ENCODE assay signal across 1 cellular context in the genomic region with DNA sequence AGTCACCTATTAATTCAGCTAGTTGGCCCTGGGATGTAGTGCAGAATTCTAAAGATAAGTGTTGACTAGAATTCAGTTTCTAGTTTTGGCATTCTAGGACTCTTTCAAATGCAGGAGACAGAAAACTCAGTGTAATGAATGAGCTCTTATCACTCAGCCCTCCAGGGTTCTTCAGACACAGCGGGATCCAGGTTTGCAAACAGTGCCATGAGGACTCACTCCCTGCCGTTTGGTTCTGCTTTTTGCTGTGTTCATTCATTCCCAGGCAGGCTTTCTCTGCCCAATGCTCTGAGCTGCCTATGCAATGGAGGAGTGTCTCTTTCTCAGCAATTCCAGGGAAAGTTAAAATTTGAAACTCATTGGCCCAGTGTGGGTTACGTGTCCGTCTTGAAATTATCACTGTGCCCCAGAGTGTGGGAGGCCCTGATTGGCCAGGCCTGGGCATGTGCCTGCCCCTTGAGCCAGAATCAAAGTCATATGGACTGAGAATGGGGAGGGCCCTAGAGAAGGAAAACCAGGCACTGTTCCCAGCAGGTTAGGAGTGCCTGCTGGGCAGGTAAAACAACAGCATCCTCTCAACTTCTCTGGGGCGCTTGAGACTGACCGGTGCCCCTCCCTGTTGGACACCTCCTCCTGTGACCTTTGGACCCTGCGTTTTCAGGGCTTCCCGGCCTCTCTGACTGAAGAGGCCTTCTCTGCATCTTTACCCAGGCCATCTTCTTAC.
TF ChIP-seq lines count a peak whose summit lies in the region.

No MANE protein-coding gene starts in this region.

TF ChIP-seq in HEK293, 187 proteins besides CTCF, POLR2A, EP300 and RAD21 (continued from another document and continues in another):
- TF ChIP-seq ZNF747 (tag by site-specific recombination; IDR thresholded peaks at IDR 0.05) (no peak), ZNF366 (tag by site-specific recombination; conservative IDR thresholded peaks at IDR 0.05) (no peak), ZNF449 (tag by site-specific recombination; IDR thresholded peaks at IDR 0.05) (no peak), ZNF157 (tag by site-specific recombination; IDR thresholded peaks at IDR 0.05) (no peak), ZNF112 (tag by site-specific recombination; IDR thresholded peaks at IDR 0.05) (no peak), PATZ1 (tag by site-specific recombination; IDR thresholded peaks at IDR 0.05) (no peak), MYNN (tag by site-specific recombination; IDR thresholded peaks at IDR 0.05; ENCODE audit: borderline replicate concordance) (no peak), ZNF394 (tag by site-specific recombination; IDR thresholded peaks at IDR 0.05; ENCODE audit: borderline replicate concordance) (no peak), ZNF426 (tag by site-specific recombination; IDR thresholded peaks at IDR 0.05) (no peak), ZBTB8A (tag by site-specific recombination; IDR thresholded peaks at IDR 0.05) (peak; percentile 50; the same call in 1 of the 2 replicates), ZNF501 (tag by site-specific recombination; IDR thresholded peaks at IDR 0.05) (no peak), ZNF629 (tag by site-specific recombination; IDR thresholded peaks at IDR 0.05) (0 out of 2 replicates have a peak, but pooled peaks have one; percentile 33), ZNF670 (tag by site-specific recombination; IDR thresholded peaks at IDR 0.05; ENCODE audit: low read depth) (no peak), ZNF654 (tag by site-specific recombination; IDR thresholded peaks at IDR 0.05; ENCODE audit: low read depth) (no peak), SCRT1 (tag by site-specific recombination; IDR thresholded peaks at IDR 0.05; ENCODE audit: borderline replicate concordance) (no peak), ZNF830 (tag by site-specific recombination; IDR thresholded peaks at IDR 0.05; ENCODE audit: low read depth) (no peak), ZNF521 (tag by site-specific recombination; IDR thresholded peaks at IDR 0.05) (no peak), ZNF626 (tag by site-specific recombination; IDR thresholded peaks at IDR 0.05) (no peak), ZNF148 (tag by site-specific recombination; IDR thresholded peaks at IDR 0.05; ENCODE audit: borderline replicate concordance) (no peak), ZNF280C (tag by site-specific recombination; IDR thresholded peaks at IDR 0.05) (no peak), GLIS1 (tag by site-specific recombination; IDR thresholded peaks at IDR 0.05) (peak; percentile 45), ZBTB7A (tag by site-specific recombination; IDR thresholded peaks at IDR 0.05; ENCODE audit: low read depth) (no peak), WT1 (tag by site-specific recombination; IDR thresholded peaks at IDR 0.05) (peak; percentile 19; the same call in 1 of the 2 replicates), ZNF558 (tag by site-specific recombination; IDR thresholded peaks at IDR 0.05) (no peak), ZSCAN30 (tag by site-specific recombination; IDR thresholded peaks at IDR 0.05) (peak; percentile 82), ZNF600 (tag by site-specific recombination; IDR thresholded peaks at IDR 0.05) (peak; percentile 69; the same call in 1 of the 2 replicates), KLF8 (tag by site-specific recombination; IDR thresholded peaks at IDR 0.05) (no peak), ZBTB10 (tag by site-specific recombination; IDR thresholded peaks at IDR 0.05) (no peak)
- TF ChIP-seq, protein P1, sequence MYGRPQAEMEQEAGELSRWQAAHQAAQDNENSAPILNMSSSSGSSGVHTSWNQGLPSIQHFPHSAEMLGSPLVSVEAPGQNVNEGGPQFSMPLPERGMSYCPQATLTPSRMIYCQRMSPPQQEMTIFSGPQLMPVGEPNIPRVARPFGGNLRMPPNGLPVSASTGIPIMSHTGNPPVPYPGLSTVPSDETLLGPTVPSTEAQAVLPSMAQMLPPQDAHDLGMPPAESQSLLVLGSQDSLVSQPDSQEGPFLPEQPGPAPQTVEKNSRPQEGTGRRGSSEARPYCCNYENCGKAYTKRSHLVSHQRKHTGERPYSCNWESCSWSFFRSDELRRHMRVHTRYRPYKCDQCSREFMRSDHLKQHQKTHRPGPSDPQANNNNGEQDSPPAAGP (tag by site-specific recombination; IDR thresholded peaks at IDR 0.05): no peak
- TF ChIP-seq, protein P2, sequence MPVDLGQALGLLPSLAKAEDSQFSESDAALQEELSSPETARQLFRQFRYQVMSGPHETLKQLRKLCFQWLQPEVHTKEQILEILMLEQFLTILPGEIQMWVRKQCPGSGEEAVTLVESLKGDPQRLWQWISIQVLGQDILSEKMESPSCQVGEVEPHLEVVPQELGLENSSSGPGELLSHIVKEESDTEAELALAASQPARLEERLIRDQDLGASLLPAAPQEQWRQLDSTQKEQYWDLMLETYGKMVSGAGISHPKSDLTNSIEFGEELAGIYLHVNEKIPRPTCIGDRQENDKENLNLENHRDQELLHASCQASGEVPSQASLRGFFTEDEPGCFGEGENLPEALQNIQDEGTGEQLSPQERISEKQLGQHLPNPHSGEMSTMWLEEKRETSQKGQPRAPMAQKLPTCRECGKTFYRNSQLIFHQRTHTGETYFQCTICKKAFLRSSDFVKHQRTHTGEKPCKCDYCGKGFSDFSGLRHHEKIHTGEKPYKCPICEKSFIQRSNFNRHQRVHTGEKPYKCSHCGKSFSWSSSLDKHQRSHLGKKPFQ (tag by site-specific recombination; IDR thresholded peaks at IDR 0.05): no peak
- TF ChIP-seq, protein P3, sequence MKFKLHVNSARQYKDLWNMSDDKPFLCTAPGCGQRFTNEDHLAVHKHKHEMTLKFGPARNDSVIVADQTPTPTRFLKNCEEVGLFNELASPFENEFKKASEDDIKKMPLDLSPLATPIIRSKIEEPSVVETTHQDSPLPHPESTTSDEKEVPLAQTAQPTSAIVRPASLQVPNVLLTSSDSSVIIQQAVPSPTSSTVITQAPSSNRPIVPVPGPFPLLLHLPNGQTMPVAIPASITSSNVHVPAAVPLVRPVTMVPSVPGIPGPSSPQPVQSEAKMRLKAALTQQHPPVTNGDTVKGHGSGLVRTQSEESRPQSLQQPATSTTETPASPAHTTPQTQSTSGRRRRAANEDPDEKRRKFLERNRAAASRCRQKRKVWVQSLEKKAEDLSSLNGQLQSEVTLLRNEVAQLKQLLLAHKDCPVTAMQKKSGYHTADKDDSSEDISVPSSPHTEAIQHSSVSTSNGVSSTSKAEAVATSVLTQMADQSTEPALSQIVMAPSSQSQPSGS (tag by site-specific recombination; IDR thresholded peaks at IDR 0.05; ENCODE audit: low read depth): no peak
- TF ChIP-seq, protein P4, sequence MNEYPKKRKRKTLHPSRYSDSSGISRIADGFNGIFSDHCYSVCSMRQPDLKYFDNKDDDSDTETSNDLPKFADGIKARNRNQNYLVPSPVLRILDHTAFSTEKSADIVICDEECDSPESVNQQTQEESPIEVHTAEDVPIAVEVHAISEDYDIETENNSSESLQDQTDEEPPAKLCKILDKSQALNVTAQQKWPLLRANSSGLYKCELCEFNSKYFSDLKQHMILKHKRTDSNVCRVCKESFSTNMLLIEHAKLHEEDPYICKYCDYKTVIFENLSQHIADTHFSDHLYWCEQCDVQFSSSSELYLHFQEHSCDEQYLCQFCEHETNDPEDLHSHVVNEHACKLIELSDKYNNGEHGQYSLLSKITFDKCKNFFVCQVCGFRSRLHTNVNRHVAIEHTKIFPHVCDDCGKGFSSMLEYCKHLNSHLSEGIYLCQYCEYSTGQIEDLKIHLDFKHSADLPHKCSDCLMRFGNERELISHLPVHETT (tag by site-specific recombination; IDR thresholded peaks at IDR 0.05): no peak
- TF ChIP-seq, protein P5, sequence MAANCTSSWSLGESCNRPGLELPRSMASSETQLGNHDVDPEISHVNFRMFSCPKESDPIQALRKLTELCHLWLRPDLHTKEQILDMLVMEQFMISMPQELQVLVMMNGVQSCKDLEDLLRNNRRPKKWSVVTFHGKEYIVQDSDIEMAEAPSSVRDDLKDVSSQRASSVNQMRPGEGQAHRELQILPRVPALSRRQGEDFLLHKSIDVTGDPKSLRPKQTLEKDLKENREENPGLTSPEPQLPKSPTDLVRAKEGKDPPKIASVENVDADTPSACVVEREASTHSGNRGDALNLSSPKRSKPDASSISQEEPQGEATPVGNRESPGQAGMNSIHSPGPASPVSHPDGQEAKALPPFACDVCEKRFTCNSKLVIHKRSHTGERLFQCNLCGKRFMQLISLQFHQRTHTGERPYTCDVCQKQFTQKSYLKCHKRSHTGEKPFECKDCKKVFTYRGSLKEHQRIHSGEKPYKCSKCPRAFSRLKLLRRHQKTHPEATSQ (tag by site-specific recombination; IDR thresholded peaks at IDR 0.05): no peak
- TF ChIP-seq, protein P6, sequence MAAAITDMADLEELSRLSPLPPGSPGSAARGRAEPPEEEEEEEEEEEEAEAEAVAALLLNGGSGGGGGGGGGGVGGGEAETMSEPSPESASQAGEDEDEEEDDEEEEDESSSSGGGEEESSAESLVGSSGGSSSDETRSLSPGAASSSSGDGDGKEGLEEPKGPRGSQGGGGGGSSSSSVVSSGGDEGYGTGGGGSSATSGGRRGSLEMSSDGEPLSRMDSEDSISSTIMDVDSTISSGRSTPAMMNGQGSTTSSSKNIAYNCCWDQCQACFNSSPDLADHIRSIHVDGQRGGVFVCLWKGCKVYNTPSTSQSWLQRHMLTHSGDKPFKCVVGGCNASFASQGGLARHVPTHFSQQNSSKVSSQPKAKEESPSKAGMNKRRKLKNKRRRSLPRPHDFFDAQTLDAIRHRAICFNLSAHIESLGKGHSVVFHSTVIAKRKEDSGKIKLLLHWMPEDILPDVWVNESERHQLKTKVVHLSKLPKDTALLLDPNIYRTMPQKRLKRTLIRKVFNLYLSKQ (tag by site-specific recombination; IDR thresholded peaks at IDR 0.05; ENCODE audit: borderline replicate concordance): no peak
